In the genomic region with DNA sequence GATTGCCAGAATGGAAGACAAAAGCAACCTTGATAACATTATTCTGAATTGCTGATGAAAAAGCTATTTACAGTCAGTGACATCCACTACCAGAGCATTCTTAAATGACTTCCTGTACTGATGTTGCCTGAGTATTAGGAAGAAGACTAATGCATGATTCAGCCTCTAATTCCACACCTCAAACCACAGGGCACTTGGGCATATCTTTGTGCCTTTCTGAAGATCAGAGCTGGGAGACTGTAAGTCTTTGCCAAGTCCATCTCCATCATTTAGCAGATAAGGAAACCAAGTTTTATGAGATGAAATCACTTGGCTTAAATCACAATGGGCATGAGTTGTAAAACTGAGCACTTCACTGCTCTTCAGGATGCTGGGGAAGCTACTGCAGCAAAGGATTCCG, we compare ENCODE assay signal across 1 cellular context.
TF ChIP-seq lines count a peak whose summit lies in the region.

No MANE protein-coding gene starts in this region.

TF ChIP-seq in H1, 55 proteins besides CTCF, POLR2A, EP300 and RAD21 (continued from another document):
- TF ChIP-seq, protein P1, sequence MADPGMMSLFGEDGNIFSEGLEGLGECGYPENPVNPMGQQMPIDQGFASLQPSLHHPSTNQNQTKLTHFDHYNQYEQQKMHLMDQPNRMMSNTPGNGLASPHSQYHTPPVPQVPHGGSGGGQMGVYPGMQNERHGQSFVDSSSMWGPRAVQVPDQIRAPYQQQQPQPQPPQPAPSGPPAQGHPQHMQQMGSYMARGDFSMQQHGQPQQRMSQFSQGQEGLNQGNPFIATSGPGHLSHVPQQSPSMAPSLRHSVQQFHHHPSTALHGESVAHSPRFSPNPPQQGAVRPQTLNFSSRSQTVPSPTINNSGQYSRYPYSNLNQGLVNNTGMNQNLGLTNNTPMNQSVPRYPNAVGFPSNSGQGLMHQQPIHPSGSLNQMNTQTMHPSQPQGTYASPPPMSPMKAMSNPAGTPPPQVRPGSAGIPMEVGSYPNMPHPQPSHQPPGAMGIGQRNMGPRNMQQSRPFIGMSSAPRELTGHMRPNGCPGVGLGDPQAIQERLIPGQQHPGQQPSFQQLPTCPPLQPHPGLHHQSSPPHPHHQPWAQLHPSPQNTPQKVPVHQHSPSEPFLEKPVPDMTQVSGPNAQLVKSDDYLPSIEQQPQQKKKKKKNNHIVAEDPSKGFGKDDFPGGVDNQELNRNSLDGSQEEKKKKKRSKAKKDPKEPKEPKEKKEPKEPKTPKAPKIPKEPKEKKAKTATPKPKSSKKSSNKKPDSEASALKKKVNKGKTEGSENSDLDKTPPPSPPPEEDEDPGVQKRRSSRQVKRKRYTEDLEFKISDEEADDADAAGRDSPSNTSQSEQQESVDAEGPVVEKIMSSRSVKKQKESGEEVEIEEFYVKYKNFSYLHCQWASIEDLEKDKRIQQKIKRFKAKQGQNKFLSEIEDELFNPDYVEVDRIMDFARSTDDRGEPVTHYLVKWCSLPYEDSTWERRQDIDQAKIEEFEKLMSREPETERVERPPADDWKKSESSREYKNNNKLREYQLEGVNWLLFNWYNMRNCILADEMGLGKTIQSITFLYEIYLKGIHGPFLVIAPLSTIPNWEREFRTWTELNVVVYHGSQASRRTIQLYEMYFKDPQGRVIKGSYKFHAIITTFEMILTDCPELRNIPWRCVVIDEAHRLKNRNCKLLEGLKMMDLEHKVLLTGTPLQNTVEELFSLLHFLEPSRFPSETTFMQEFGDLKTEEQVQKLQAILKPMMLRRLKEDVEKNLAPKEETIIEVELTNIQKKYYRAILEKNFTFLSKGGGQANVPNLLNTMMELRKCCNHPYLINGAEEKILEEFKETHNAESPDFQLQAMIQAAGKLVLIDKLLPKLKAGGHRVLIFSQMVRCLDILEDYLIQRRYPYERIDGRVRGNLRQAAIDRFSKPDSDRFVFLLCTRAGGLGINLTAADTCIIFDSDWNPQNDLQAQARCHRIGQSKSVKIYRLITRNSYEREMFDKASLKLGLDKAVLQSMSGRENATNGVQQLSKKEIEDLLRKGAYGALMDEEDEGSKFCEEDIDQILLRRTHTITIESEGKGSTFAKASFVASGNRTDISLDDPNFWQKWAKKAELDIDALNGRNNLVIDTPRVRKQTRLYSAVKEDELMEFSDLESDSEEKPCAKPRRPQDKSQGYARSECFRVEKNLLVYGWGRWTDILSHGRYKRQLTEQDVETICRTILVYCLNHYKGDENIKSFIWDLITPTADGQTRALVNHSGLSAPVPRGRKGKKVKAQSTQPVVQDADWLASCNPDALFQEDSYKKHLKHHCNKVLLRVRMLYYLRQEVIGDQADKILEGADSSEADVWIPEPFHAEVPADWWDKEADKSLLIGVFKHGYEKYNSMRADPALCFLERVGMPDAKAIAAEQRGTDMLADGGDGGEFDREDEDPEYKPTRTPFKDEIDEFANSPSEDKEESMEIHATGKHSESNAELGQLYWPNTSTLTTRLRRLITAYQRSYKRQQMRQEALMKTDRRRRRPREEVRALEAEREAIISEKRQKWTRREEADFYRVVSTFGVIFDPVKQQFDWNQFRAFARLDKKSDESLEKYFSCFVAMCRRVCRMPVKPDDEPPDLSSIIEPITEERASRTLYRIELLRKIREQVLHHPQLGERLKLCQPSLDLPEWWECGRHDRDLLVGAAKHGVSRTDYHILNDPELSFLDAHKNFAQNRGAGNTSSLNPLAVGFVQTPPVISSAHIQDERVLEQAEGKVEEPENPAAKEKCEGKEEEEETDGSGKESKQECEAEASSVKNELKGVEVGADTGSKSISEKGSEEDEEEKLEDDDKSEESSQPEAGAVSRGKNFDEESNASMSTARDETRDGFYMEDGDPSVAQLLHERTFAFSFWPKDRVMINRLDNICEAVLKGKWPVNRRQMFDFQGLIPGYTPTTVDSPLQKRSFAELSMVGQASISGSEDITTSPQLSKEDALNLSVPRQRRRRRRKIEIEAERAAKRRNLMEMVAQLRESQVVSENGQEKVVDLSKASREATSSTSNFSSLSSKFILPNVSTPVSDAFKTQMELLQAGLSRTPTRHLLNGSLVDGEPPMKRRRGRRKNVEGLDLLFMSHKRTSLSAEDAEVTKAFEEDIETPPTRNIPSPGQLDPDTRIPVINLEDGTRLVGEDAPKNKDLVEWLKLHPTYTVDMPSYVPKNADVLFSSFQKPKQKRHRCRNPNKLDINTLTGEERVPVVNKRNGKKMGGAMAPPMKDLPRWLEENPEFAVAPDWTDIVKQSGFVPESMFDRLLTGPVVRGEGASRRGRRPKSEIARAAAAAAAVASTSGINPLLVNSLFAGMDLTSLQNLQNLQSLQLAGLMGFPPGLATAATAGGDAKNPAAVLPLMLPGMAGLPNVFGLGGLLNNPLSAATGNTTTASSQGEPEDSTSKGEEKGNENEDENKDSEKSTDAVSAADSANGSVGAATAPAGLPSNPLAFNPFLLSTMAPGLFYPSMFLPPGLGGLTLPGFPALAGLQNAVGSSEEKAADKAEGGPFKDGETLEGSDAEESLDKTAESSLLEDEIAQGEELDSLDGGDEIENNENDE (IDR thresholded peaks at IDR 0.05; ENCODE audit: insufficient replicate concordance, low read length): no peak
- no peak for TF ChIP-seq ZNF274 (IDR thresholded peaks at IDR 0.05; ENCODE audit: borderline replicate concordance, extremely low read depth, low read length)
- TF ChIP-seq, protein P2, sequence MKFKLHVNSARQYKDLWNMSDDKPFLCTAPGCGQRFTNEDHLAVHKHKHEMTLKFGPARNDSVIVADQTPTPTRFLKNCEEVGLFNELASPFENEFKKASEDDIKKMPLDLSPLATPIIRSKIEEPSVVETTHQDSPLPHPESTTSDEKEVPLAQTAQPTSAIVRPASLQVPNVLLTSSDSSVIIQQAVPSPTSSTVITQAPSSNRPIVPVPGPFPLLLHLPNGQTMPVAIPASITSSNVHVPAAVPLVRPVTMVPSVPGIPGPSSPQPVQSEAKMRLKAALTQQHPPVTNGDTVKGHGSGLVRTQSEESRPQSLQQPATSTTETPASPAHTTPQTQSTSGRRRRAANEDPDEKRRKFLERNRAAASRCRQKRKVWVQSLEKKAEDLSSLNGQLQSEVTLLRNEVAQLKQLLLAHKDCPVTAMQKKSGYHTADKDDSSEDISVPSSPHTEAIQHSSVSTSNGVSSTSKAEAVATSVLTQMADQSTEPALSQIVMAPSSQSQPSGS (IDR thresholded peaks at IDR 0.05; ENCODE audit: low read length): no peak
- no peak for TF ChIP-seq JUND (IDR thresholded peaks at IDR 0.05; ENCODE audit: low read length)
- TF ChIP-seq GTF2F1 (IDR thresholded peaks at IDR 0.05; ENCODE audit: borderline replicate concordance, low read depth, low read length): no peak
- TF ChIP-seq TAF7 (optimal IDR thresholded peaks at IDR 0.05; ENCODE audit: borderline replicate concordance, low read depth, low read length): no peak
- no peak for TF ChIP-seq CHD1 (IDR thresholded peaks at IDR 0.05; ENCODE audit: low read depth, low read length)
- no peak for TF ChIP-seq CBX5 (IDR thresholded peaks at IDR 0.05; ENCODE audit: low read depth, low read length)
- TF ChIP-seq RXRA (IDR thresholded peaks at IDR 0.05; ENCODE audit: insufficient read depth, low read depth, low read length): no peak
- TF ChIP-seq PHF8 (conservative IDR thresholded peaks at IDR 0.05; ENCODE audit: low read depth, low read length): no peak
- no peak for TF ChIP-seq KDM1A (IDR thresholded peaks at IDR 0.05; ENCODE audit: borderline replicate concordance, low read length)
- no peak for TF ChIP-seq MAFK (IDR thresholded peaks at IDR 0.05; ENCODE audit: low read depth, low read length)
